ENCODE assay signal across 10 cellular contexts in the genomic region with DNA sequence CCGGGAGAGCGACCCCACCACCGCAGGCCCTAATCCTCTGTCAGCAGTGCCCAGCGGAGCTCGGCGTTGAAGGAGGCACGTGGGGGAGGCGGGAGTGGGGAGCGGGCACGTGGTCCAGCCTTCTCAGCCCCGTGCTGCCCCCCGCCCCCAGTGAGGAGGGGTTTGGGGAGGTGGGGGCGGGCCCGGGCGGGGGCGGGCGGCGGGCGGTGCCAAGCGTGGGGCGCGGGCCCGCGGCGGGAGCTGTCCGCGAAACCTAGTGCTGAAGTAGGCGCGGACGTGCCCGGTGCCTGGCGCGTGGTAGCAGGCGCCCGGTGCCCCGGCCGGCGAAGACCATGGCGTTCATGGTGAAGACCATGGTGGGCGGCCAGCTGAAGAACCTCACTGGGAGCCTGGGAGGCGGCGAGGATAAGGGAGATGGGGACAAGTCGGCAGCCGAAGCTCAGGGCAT. TPM values are rescaled to one million over a fixed set of nuclear protein-coding genes. Genes with fewer than 3 reads are reported as not detected.
A peak's percentile ranks its signal among the peaks of the same experiment; 100 is the strongest.
DNase-seq lines count a peak whose midpoint lies in the region; ATAC-seq and TF ChIP-seq lines count a peak whose summit lies in the region.
"Had no signal": no experiment of that assay in that cellular context is flagged by ENCODE, and none has a peak within 500 bp of the region (broad histone marks: within the 10 kb centered on the region; RNA-seq: fewer than 3 reads in every experiment).

TSS of gene CPLX3 (plus strand) at position 256 of the 448 bp plus-strand sequence. CDS start at position 333, 77 bp downstream.

- ATAC-seq in activated CD8-positive, alpha-beta memory T cell treated with anti-CD3 and anti-CD28 coated beads, Interleukin-2, amount 10 ng/mL, durations not matched to agents 7 days and 5 days: peak; percentile 62
- no peak for ATAC-seq in GM18520 (IDR thresholded peaks at IDR 0.05; ENCODE audit: unreplicated experiment)
- no peak for ATAC-seq in GM21619 (IDR thresholded peaks at IDR 0.05; ENCODE audit: unreplicated experiment)

- no peaks in the 10 kb centered on the region for H3K36me3 Mint-ChIP-seq in activated CD8-positive, alpha-beta memory T cell treated with anti-CD3 and anti-CD28 coated beads, Interleukin-2, amount 10 ng/mL, durations not matched to agents 7 days and 5 days
- H3K36me3 Mint-ChIP-seq in glutamatergic neuron (ENCODE audit: unreplicated experiment): no peaks in the 10 kb centered on the region

- CTCF ChIA-PET in activated CD8-positive, alpha-beta memory T cell treated with anti-CD3 and anti-CD28 coated beads, Interleukin-2, amount 10 ng/mL, durations not matched to agents 7 days and 5 days (lab: Charles Lee): interaction anchor here (1.0 to 3.2 kb wide), 8 partner anchors 10 to 134 kb away, joined by 3 to 11 read pairs (median 6); no protein-coding TSS in a partner anchor

- peak; percentile 58 for DNase-seq in activated CD8-positive, alpha-beta memory T cell treated with anti-CD3 and anti-CD28 coated beads, Interleukin-2, amount 10 ng/mL, durations not matched to agents 7 days and 5 days
- DNase-seq in glutamatergic neuron: no peak
- DNase-seq in stimulated activated CD4-positive, alpha-beta T cell treated with anti-CD3 and anti-CD28 coated beads, Interleukin-4, amount 100 ng/mL, for 24 hours: peak; percentile 36
- DNase-seq in NCI-H526 treated with DMSO at 0.1 percent for 48 hours (lab: John Stamatoyannopoulos, UW): no peak
- no peak for DNase-seq in NCI-H1436 treated with DMSO at 0.1 percent for 48 hours (lab: John Stamatoyannopoulos, UW)
- DNase-seq: GOT3 had no signal

- H3K4me3 Mint-ChIP-seq in activated CD8-positive, alpha-beta memory T cell treated with anti-CD3 and anti-CD28 coated beads, Interleukin-2, amount 10 ng/mL, durations not matched to agents 7 days and 5 days: no peak within 1 kb of the TSS
- peak within 1 kb of the TSS; percentile 20 for H3K4me3 Mint-ChIP-seq in glutamatergic neuron (ENCODE audit: unreplicated experiment)

- peaks cover 34% of the 10 kb centered on the region for H3K27me3 Mint-ChIP-seq in activated CD8-positive, alpha-beta memory T cell treated with anti-CD3 and anti-CD28 coated beads, Interleukin-2, amount 10 ng/mL, durations not matched to agents 7 days and 5 days
- peaks cover 3% of the 10 kb centered on the region for H3K27me3 Mint-ChIP-seq in glutamatergic neuron (ENCODE audit: unreplicated experiment)

- TF ChIP-seq RAD21 in Ishikawa (IDR thresholded peaks at IDR 0.05; ENCODE audit: low read depth): no peak

- H3K4me1 Mint-ChIP-seq in activated CD8-positive, alpha-beta memory T cell treated with anti-CD3 and anti-CD28 coated beads, Interleukin-2, amount 10 ng/mL, durations not matched to agents 7 days and 5 days: peaks cover 15% of the 10 kb centered on the region
- peaks cover 55% of the 10 kb centered on the region for H3K4me1 Mint-ChIP-seq in glutamatergic neuron (ENCODE audit: low read depth, unreplicated experiment)

- TF ChIP-seq EP300 in Ishikawa (IDR thresholded peaks at IDR 0.05; ENCODE audit: borderline replicate concordance): no peak

- H3K27ac Mint-ChIP-seq in activated CD8-positive, alpha-beta memory T cell treated with anti-CD3 and anti-CD28 coated beads, Interleukin-2, amount 10 ng/mL, durations not matched to agents 7 days and 5 days: no peak within 1 kb of the TSS
- no peak within 1 kb of the TSS for H3K27ac Mint-ChIP-seq in glutamatergic neuron (ENCODE audit: unreplicated experiment)

- no peak for TF ChIP-seq CTCF in glutamatergic neuron (IDR thresholded peaks at IDR 0.05; ENCODE audit: partially characterized antibody, unreplicated experiment)

- H3K9me3 Mint-ChIP-seq in activated CD8-positive, alpha-beta memory T cell treated with anti-CD3 and anti-CD28 coated beads, Interleukin-2, amount 10 ng/mL, durations not matched to agents 7 days and 5 days (ENCODE audit: low read depth): no peaks in the 10 kb centered on the region
- H3K9me3 Mint-ChIP-seq in glutamatergic neuron (ENCODE audit: unreplicated experiment): peaks cover 6% of the 10 kb centered on the region

TF ChIP-seq in Ishikawa, 13 proteins besides CTCF, POLR2A, EP300 and RAD21:
- TF ChIP-seq YY1 (IDR thresholded peaks at IDR 0.05; ENCODE audit: low read depth) (no peak), TAF1 (IDR thresholded peaks at IDR 0.05; ENCODE audit: low read depth) (no peak), TCF12 (IDR thresholded peaks at IDR 0.05; ENCODE audit: low read depth) (no peak), ZBTB7A (IDR thresholded peaks at IDR 0.05; ENCODE audit: low read depth) (no peak), MAX (IDR thresholded peaks at IDR 0.05) (peak; percentile 96), CEBPB (IDR thresholded peaks at IDR 0.05) (no peak), EGR1 (IDR thresholded peaks at IDR 0.05) (0 out of 2 replicates have a peak, but pooled peaks have one; percentile 48), FOXM1 (IDR thresholded peaks at IDR 0.05; ENCODE audit: borderline replicate concordance, low read depth) (no peak), TEAD4 (IDR thresholded peaks at IDR 0.05) (no peak), CREB1 (IDR thresholded peaks at IDR 0.05; ENCODE audit: low read depth) (no peak), USF1 (IDR thresholded peaks at IDR 0.05) (peak; percentile 89), NFIC (IDR thresholded peaks at IDR 0.05) (0 out of 2 replicates have a peak, but pooled peaks have one; percentile 13)
- TF ChIP-seq, protein P1, sequence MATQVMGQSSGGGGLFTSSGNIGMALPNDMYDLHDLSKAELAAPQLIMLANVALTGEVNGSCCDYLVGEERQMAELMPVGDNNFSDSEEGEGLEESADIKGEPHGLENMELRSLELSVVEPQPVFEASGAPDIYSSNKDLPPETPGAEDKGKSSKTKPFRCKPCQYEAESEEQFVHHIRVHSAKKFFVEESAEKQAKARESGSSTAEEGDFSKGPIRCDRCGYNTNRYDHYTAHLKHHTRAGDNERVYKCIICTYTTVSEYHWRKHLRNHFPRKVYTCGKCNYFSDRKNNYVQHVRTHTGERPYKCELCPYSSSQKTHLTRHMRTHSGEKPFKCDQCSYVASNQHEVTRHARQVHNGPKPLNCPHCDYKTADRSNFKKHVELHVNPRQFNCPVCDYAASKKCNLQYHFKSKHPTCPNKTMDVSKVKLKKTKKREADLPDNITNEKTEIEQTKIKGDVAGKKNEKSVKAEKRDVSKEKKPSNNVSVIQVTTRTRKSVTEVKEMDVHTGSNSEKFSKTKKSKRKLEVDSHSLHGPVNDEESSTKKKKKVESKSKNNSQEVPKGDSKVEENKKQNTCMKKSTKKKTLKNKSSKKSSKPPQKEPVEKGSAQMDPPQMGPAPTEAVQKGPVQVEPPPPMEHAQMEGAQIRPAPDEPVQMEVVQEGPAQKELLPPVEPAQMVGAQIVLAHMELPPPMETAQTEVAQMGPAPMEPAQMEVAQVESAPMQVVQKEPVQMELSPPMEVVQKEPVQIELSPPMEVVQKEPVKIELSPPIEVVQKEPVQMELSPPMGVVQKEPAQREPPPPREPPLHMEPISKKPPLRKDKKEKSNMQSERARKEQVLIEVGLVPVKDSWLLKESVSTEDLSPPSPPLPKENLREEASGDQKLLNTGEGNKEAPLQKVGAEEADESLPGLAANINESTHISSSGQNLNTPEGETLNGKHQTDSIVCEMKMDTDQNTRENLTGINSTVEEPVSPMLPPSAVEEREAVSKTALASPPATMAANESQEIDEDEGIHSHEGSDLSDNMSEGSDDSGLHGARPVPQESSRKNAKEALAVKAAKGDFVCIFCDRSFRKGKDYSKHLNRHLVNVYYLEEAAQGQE (IDR thresholded peaks at IDR 0.05; ENCODE audit: low read depth): peak; percentile 86

RNA-seq across cellular contexts. Expression of gene CPLX3, which starts in this region (rescaled TPM):
- total RNA-seq in activated CD8-positive, alpha-beta memory T cell treated with anti-CD3 and anti-CD28 coated beads, Interleukin-2, amount 10 ng/mL, durations not matched to agents 7 days and 5 days: under 1 TPM in 1 of 2 experiments, not detected in 1; 0.35 TPM
- total RNA-seq in glutamatergic neuron (ENCODE audit: unreplicated experiment): 0.32 TPM
- total RNA-seq: activated CD8-positive, alpha-beta memory T cell treated with anti-CD3 and anti-CD28 coated beads for 36 hours had no signal

Comparison
In these comparisons a context has a peak if more than half of its experiments do, and no peak if none do; other contexts are left out.
1. Peak in DNase-seq and ATAC-seq in activated CD8-positive, alpha-beta memory T cell treated with anti-CD3 and anti-CD28 coated beads, Interleukin-2, amount 10 ng/mL, durations not matched to agents 7 days and 5 days; RNA of the gene not detected or under 1 TPM.